In genomic region chr6:136859430-136859829, GRCh38 we compare ENCODE assay signal across 11 cellular contexts.
"Had no signal": no experiment of that assay in that cellular context is flagged by ENCODE, and none has a peak within 500 bp of the region (broad histone marks: within the 10 kb centered on the region; RNA-seq: fewer than 3 reads in every experiment).

No MANE protein-coding gene starts in this region.

- H3K4me3 ChIP-seq: gastroesophageal sphincter, neural progenitor cell, ovary had no signal

- H3K9ac ChIP-seq: neural progenitor cell had no signal

- H3K4me1 ChIP-seq: gastroesophageal sphincter, neural progenitor cell had no signal

- H3K4me2 ChIP-seq: neural progenitor cell had no signal

- H3K27me3 ChIP-seq: gastroesophageal sphincter, neural progenitor cell, ovary had no signal

- H3K27ac ChIP-seq: gastroesophageal sphincter, neural progenitor cell, ovary, VCaP had no signal

- DNase-seq: activated CD4-positive, alpha-beta memory T cell treated with anti-CD3 and anti-CD28 coated beads for 36 hours; activated CD8-positive, alpha-beta memory T cell treated with anti-CD3 and anti-CD28 coated beads, Interleukin-2, amount 10 ng/mL, durations not matched to agents 7 days and 5 days; activated T-cell treated with anti-CD3 and anti-CD28 coated beads, Interleukin-2, amount 50 U/mL, for 24 hours; left cardiac atrium; naive B cell; ovary had no signal

- H3K36me3 ChIP-seq: neural progenitor cell, ovary had no signal

- ATAC-seq: activated CD8-positive, alpha-beta memory T cell treated with anti-CD3 and anti-CD28 coated beads, Interleukin-2, amount 10 ng/mL, durations not matched to agents 7 days and 5 days; activated naive CD4-positive, alpha-beta T cell treated with anti-CD3 and anti-CD28 coated beads, Interleukin-2, amount 50 U/mL, for 72 hours; gastroesophageal sphincter; left cardiac atrium; stimulated activated effector memory CD8-positive, alpha-beta T cell treated with anti-CD3 and anti-CD28 coated beads, Interleukin-12 subunit alpha, Interleukin-12 subunit beta, amount 100 ng/mL, for 72 hours had no signal
